ENCODE assay signal across 8 cellular contexts in the genomic region with DNA sequence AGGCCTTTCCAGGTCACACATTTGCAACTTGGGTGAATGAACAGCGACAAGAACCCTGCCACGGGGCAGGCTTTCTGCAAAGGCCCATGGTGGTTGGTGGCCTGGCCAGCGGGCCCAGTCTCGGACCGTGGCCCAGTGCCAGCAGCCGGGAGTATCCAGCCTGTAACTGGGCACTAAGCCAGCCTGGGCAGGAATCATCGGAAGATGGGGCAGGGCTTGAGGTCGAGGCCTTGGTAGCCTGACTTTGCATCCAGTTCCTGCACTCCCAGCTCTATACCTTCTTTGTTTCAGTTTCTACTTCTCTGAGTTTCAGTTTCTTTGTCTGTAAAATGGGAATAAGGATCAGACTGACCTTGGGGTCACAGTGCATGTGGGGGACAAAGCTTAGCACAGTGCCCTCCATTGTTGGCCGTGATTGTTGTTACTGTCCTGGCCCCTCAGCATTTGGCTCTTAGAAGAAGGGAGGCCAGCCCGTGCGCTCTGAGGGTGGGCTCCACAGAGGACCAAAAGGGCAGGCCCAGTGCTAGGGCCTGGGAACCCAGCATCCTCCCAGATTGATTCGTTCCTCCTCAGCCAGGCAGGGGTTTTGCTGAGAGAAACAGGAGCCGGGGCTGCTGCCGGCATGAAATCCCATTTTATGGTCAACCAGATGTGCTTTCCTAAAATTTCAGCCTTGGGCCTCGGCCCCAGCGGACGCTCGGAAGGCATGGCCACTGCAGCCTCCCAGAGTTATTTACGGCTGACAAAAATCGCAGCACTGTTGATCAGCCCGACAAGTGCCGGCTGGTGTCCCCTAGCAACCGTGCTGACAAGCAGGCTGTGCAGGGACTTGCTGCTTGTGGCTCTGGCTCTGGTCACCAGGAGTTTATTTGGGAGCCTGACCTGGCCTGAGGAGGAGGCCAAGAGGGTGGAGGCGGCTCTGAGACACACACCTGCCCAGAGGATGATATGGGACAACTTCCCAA. TPM values are rescaled to one million over a fixed set of nuclear protein-coding genes. Genes with fewer than 3 reads are reported as not detected.
DNase-seq lines count a peak whose midpoint lies in the region; ATAC-seq and FAIRE-seq lines count a peak whose summit lies in the region.

No MANE protein-coding gene starts in this region.

- no peak overlapping the region for H2BK5ac ChIP-seq in neuronal stem cell (ENCODE audit: low read length)

- peak overlapping the region; percentile 93 for H2AK5ac ChIP-seq in neuronal stem cell (ENCODE audit: low read depth, low read length)

- CTCF ChIA-PET in CD8-positive, alpha-beta memory T cell (lab: Charles Lee) = no interaction called here

- FAIRE-seq in RCC 7860 (lab: Jason Lieb, UNC) = peak; percentile 92

- H3K4me3 ChIP-seq in neuronal stem cell (ENCODE audit: low read length in 2 of 2) = peak overlapping the region in 1 of 2 donors; percentile 27
- H3K4me3 ChIP-seq in CD8-positive, alpha-beta memory T cell (ENCODE audit: low read length) = no peak overlapping the region

- H3K27ac ChIP-seq in neuronal stem cell (replicated peaks; ENCODE audit: low read length) = no peak overlapping the region
- no peak overlapping the region for H3K27ac ChIP-seq in CD8-positive, alpha-beta memory T cell (ENCODE audit: low read depth, low read length)

- no peaks in the 10 kb centered on the region for H3K36me3 ChIP-seq in neuronal stem cell (replicated peaks in 1 of 2; ENCODE audit: control insufficient read depth in 2 of 2, insufficient read depth in 2 of 2, low read length in 2 of 2)
- H3K36me3 ChIP-seq in CD8-positive, alpha-beta memory T cell (ENCODE audit: insufficient read depth, low read length) = peaks cover 91% of the 10 kb centered on the region

- peak overlapping the region; percentile 82 for H2BK15ac ChIP-seq in neuronal stem cell (ENCODE audit: low read length)

- H3K27me3 Mint-ChIP-seq in CD8-positive, alpha-beta memory T cell = no peaks in the 10 kb centered on the region

- peak overlapping the region; percentile 46 for H2BK12ac ChIP-seq in neuronal stem cell (ENCODE audit: low read length)

- H4K91ac ChIP-seq in neuronal stem cell (ENCODE audit: low read depth, low read length, poor library complexity) = no peak overlapping the region

- H3K18ac ChIP-seq in neuronal stem cell (ENCODE audit: low read length) = peak overlapping the region; percentile 74

- H3K27ac Mint-ChIP-seq in CD8-positive, alpha-beta memory T cell = peak overlapping the region in 3 of 8 donors; percentile 42 to 66 (median 64)

- H3K9me3 Mint-ChIP-seq in CD8-positive, alpha-beta memory T cell = no peaks in the 10 kb centered on the region

- no peak overlapping the region for H3K4me3 Mint-ChIP-seq in CD8-positive, alpha-beta memory T cell

- peaks cover 0 to 97% (median 18%) of the 10 kb centered on the region in 3 donors for H3K36me3 Mint-ChIP-seq in CD8-positive, alpha-beta memory T cell

- H3K9me3 ChIP-seq in neuronal stem cell (replicated peaks in 1 of 2; ENCODE audit: control insufficient read depth in 2 of 2, insufficient read depth in 1 of 2, low read depth in 1 of 2, low read length in 2 of 2) = no peaks in the 10 kb centered on the region
- no peaks in the 10 kb centered on the region for H3K9me3 ChIP-seq in CD8-positive, alpha-beta memory T cell (ENCODE audit: low read length)

- no peak overlapping the region for H4K8ac ChIP-seq in neuronal stem cell (ENCODE audit: low read depth, low read length)

- H2AFZ ChIP-seq in neuronal stem cell (ENCODE audit: low read length) = peak overlapping the region; percentile 84

- H3K4ac ChIP-seq in neuronal stem cell (ENCODE audit: low read length) = no peak overlapping the region

- no CpG with 5 or more reads among the region's 24 CpGs for WGBS in neuronal stem cell (ENCODE audit: extremely low coverage in 2 of 2, insufficient read length in 2 of 2, insufficient replicate concordance in 1 of 2), 2 donors

- peaks cover 2% of the 10 kb centered on the region for H3K79me1 ChIP-seq in neuronal stem cell (ENCODE audit: low read depth, low read length)

- peak; percentile 60 for DNase-seq in AG20443 (ENCODE audit: low spot score)
- DNase-seq in RCC 7860 (ENCODE audit: low spot score) = peak; percentile 89
- DNase-seq in fibroblast of peridontal ligament (ENCODE audit: extremely low read depth) = peak; percentile 43
- no peak for DNase-seq in neuronal stem cell (ENCODE audit: low spot score)
- DNase-seq in activated CD4-positive, alpha-beta T cell treated with anti-CD3 and anti-CD28 coated beads, Interleukin-2, amount 50 U/mL, for 48 hours = no peak
- DNase-seq in CD8-positive, alpha-beta memory T cell = no peak
- DNase-seq in NCI-H2171 (lab: John Stamatoyannopoulos, UW) = no peak

- POLR2A ChIA-PET in CD8-positive, alpha-beta memory T cell (lab: Charles Lee) = no interaction called here

- no peak overlapping the region for H3K4me2 ChIP-seq in neuronal stem cell (ENCODE audit: insufficient read depth, low read length, poor library complexity, severe bottlenecking)

- no peaks in the 10 kb centered on the region for H3K27me3 ChIP-seq in neuronal stem cell (ENCODE audit: control insufficient read depth in 3 of 3, insufficient read depth in 3 of 3, low read depth in 1 of 3, low read length in 3 of 3)
- no peaks in the 10 kb centered on the region for H3K27me3 ChIP-seq in CD8-positive, alpha-beta memory T cell (ENCODE audit: insufficient read depth, low read length, poor library complexity, severe bottlenecking)

- H3K14ac ChIP-seq in neuronal stem cell (ENCODE audit: low read length) = peak overlapping the region; percentile 9

- peaks cover 12 to 24% (median 16%) of the 10 kb centered on the region in 3 donors for H3K4me1 Mint-ChIP-seq in CD8-positive, alpha-beta memory T cell

- peak overlapping the region; percentile 68 for H3K23ac ChIP-seq in neuronal stem cell (ENCODE audit: low read depth, low read length, poor library complexity)

- H3K4me1 ChIP-seq in neuronal stem cell (ENCODE audit: control insufficient read depth in 2 of 2, insufficient read depth in 1 of 2, low read depth in 1 of 2, low read length in 2 of 2) = peaks cover 13 to 17% of the 10 kb centered on the region in 2 donors
- no peaks in the 10 kb centered on the region for H3K4me1 ChIP-seq in CD8-positive, alpha-beta memory T cell (ENCODE audit: insufficient read depth, low read length)

- ATAC-seq in GM21447 (IDR thresholded peaks at IDR 0.05; ENCODE audit: unreplicated experiment) = no peak

- H2BK120ac ChIP-seq in neuronal stem cell (ENCODE audit: low read depth, low read length) = peak overlapping the region; percentile 47

- peak overlapping the region; percentile 61 for H3K9ac ChIP-seq in neuronal stem cell (ENCODE audit: low read depth, low read length, poor library complexity)

RNA-seq across cellular contexts. Expression of gene JADE2, which starts 43.6 kb away (rescaled TPM):
- 1.5 TPM for polyA plus RNA-seq in neuronal stem cell (2013, experiment 1 of 2)
- 1.3 TPM for polyA plus RNA-seq in neuronal stem cell (2013, experiment 2 of 2)
- total RNA-seq in CD8-positive, alpha-beta memory T cell = 100 to 1,000 TPM; 105 to 107 TPM
- 47.1 TPM for polyA plus RNA-seq in CD8-positive, alpha-beta memory T cell

Comparison
In these comparisons a context has a peak if more than half of its experiments do, and no peak if none do; other contexts are left out.
1. DNase-seq: peak in AG20443 (single experiment), RCC 7860 (single experiment) and fibroblast of peridontal ligament (single experiment); none in neuronal stem cell (single experiment), activated CD4-positive, alpha-beta T cell treated with anti-CD3 and anti-CD28 coated beads, Interleukin-2, amount 50 U/mL, for 48 hours (0 of 2), CD8-positive, alpha-beta memory T cell (0 of 5) and NCI-H2171 (single experiment).